13 cellular contexts compared by ENCODE assay signal in genomic region chr5:88834108-88834462, GRCh38. TPM values are rescaled to one million over a fixed set of nuclear protein-coding genes. Genes with fewer than 3 reads are reported as not detected.
DNase-seq lines count a peak whose midpoint lies in the region; ATAC-seq and TF ChIP-seq lines count a peak whose summit lies in the region.
"Had no signal": no experiment of that assay in that cellular context is flagged by ENCODE, and none has a peak within 500 bp of the region (broad histone marks: within the 10 kb centered on the region; RNA-seq: fewer than 3 reads in every experiment).

No MANE protein-coding gene starts in this region.

- no peak for ATAC-seq in gastrocnemius medialis
- ATAC-seq in SK-N-SH treated with all-trans-retinoic acid at 6 μM for 48 hours = no peak
- ATAC-seq in GM18520 (IDR thresholded peaks at IDR 0.05; ENCODE audit: unreplicated experiment) = no peak

- H3K4me1 ChIP-seq in DOHH2 (ENCODE audit: control insufficient read depth, low read length) (peaks cover 95% of the 10 kb centered on the region), OCI-LY3 (ENCODE audit: low read length) (peaks cover 53% of the 10 kb centered on the region), left ventricle myocardium inferior (peaks cover 97% of the 10 kb centered on the region), gastrocnemius medialis (peaks cover 84 to 86% of the 10 kb centered on the region in 2 donors)

- H4K20me1 ChIP-seq in DOHH2 (ENCODE audit: control insufficient read depth, insufficient read depth, low read depth, low read length) = no peaks in the 10 kb centered on the region
- H4K20me1 ChIP-seq in OCI-LY3 (ENCODE audit: insufficient read depth, low read length) = no peaks in the 10 kb centered on the region

- TF ChIP-seq CTCF in DOHH2 (IDR thresholded peaks at IDR 0.05; ENCODE audit: low read depth, low read length, poor library complexity, severe bottlenecking) (no peak), OCI-LY3 (IDR thresholded peaks at IDR 0.05; ENCODE audit: low read depth, low read length) (no peak), left ventricle myocardium inferior (IDR thresholded peaks at IDR 0.05; ENCODE audit: borderline replicate concordance) (no peak), gastrocnemius medialis (IDR thresholded peaks at IDR 0.05 in 4 of 5, conservative IDR thresholded peaks at IDR 0.05 in 1 of 5) (no peak)

- H3K36me3 ChIP-seq in DOHH2 (ENCODE audit: control insufficient read depth, low read length) (peaks cover 33% of the 10 kb centered on the region), OCI-LY3 (replicated peaks; ENCODE audit: low read depth, low read length) (peaks cover 16% of the 10 kb centered on the region), left ventricle myocardium inferior (no peaks in the 10 kb centered on the region), gastrocnemius medialis (no peaks in the 10 kb centered on the region)

- H3K27me3 ChIP-seq in DOHH2 (ENCODE audit: control insufficient read depth, low read length) = no peaks in the 10 kb centered on the region
- H3K27me3 ChIP-seq in OCI-LY3 (ENCODE audit: low read depth, low read length) = no peaks in the 10 kb centered on the region
- no peaks in the 10 kb centered on the region for H3K27me3 ChIP-seq in left ventricle myocardium inferior (ENCODE audit: low read depth)
- no peaks in the 10 kb centered on the region for H3K27me3 ChIP-seq in gastrocnemius medialis

- no peak for TF ChIP-seq POLR2A in gastrocnemius medialis (IDR thresholded peaks at IDR 0.05)

- intact Hi-C loops in left ventricle myocardium inferior (cut with micrococcal nuclease) (no loop called here), gastrocnemius medialis (cut with DNase I; ENCODE audit: low total_unique reads) (no loop called here)

- H3K9me3 ChIP-seq in DOHH2 (ENCODE audit: control insufficient read depth, insufficient read depth, low read length) (no peaks in the 10 kb centered on the region), OCI-LY3 (ENCODE audit: insufficient read depth, low read length) (no peaks in the 10 kb centered on the region), left ventricle myocardium inferior (replicated peaks) (no peaks in the 10 kb centered on the region), gastrocnemius medialis (no peaks in the 10 kb centered on the region)

- in situ Hi-C loops in gastrocnemius medialis (cut with MboI; ENCODE audit: low sequenced_read_pairs in 4 of 4) = no loop called here

- peak overlapping the region; percentile 37; the same call in 1 of the 2 replicates for H3K9ac ChIP-seq in OCI-LY3 (ENCODE audit: low read length)
- H3K9ac ChIP-seq: KMS-11 had no signal

- peaks cover 37% of the 10 kb centered on the region for H3F3A ChIP-seq in DOHH2 (ENCODE audit: control insufficient read depth, insufficient read depth)

- H2AFZ ChIP-seq in OCI-LY3 (ENCODE audit: low read depth, low read length) = no peak overlapping the region

- H3K4me2 ChIP-seq in DOHH2 (ENCODE audit: low read length) = peak overlapping the region; percentile 94
- peak overlapping the region; percentile 46 for H3K4me2 ChIP-seq in OCI-LY3 (ENCODE audit: low read length)
- H3K4me2 ChIP-seq: KMS-11 had no signal

- H3K27ac ChIP-seq in DOHH2 (ENCODE audit: low read depth, low read length) (peak overlapping the region; percentile 98), OCI-LY3 (ENCODE audit: low read length) (peak overlapping the region; percentile 26), left ventricle myocardium inferior (replicated peaks) (peak overlapping the region; percentile 89), gastrocnemius medialis (peak overlapping the region; percentile 84 to 90 (median 87))
- H3K27ac ChIP-seq: KMS-11 had no signal

- DNase-seq in left ventricle myocardium inferior (no peak), gastrocnemius medialis (no peak), amniotic stem cell (lab: John Stamatoyannopoulos, UW) (no peak), NCI-H748 treated with DMSO at 0.1 percent for 48 hours (lab: John Stamatoyannopoulos, UW) (no peak)
- DNase-seq: activated CD4-positive, alpha-beta T cell treated with anti-CD3 and anti-CD28 coated beads for 1 hour; DND-41; NCI-H2029 treated with DMSO at 0.1 percent for 48 hours; small intestine had no signal

- H3K9me2 ChIP-seq in DOHH2 (replicated peaks; ENCODE audit: control insufficient read depth, low read length) = no peaks in the 10 kb centered on the region

- H3K79me2 ChIP-seq in DOHH2 (ENCODE audit: control insufficient read depth, low read length) (peaks cover 97% of the 10 kb centered on the region), OCI-LY3 (ENCODE audit: low read length) (peaks cover 64% of the 10 kb centered on the region)

- peak overlapping the region; percentile 73 for H3K4me3 ChIP-seq in DOHH2 (ENCODE audit: low read length)
- H3K4me3 ChIP-seq in OCI-LY3 (ENCODE audit: low read length) = no peak overlapping the region
- H3K4me3 ChIP-seq in left ventricle myocardium inferior = peak overlapping the region; percentile 54
- H3K4me3 ChIP-seq in gastrocnemius medialis = peak overlapping the region in 2 of 4 donors; percentile 19 to 24

TF ChIP-seq in SK-N-SH treated with all-trans-retinoic acid at 6 μM for 48 hours, 23 proteins besides CTCF, POLR2A, EP300 and RAD21:
- TF ChIP-seq BACH2 (CRISPR knock-in tag; IDR thresholded peaks at IDR 0.05; ENCODE audit: borderline replicate concordance) (no peak), CSRNP3 (CRISPR knock-in tag; IDR thresholded peaks at IDR 0.05) (no peak), OSR1 (CRISPR knock-in tag; IDR thresholded peaks at IDR 0.05) (no peak), CSDC2 (CRISPR knock-in tag; IDR thresholded peaks at IDR 0.05) (no peak), RARB (CRISPR knock-in tag; IDR thresholded peaks at IDR 0.05) (no peak), SNAI2 (CRISPR knock-in tag; IDR thresholded peaks at IDR 0.05) (no peak), ARNTL (CRISPR knock-in tag; IDR thresholded peaks at IDR 0.05; ENCODE audit: borderline replicate concordance, low read depth) (no peak), PPARA (CRISPR knock-in tag; IDR thresholded peaks at IDR 0.05; ENCODE audit: borderline replicate concordance) (no peak)
TF ChIP-seq in SK-N-SH treated with all-trans-retinoic acid at 6 μM for 48 hours: peak in this region for 0.

RNA-seq across cellular contexts. Expression of gene MEF2C, which starts 48.9 kb away (rescaled TPM):
- total RNA-seq in left ventricle myocardium inferior (54.2 TPM), gastrocnemius medialis (100 to 1,000 TPM in 3 of 4 donors, 10 to 100 TPM in 1; 63.8 to 192 (median 128) TPM)

Comparison
In these comparisons a context has a peak if more than half of its experiments do, and no peak if none do; other contexts are left out.
1. H3K27ac ChIP-seq: peak in every context shown above with its lines; median percentile 98 in DOHH2; 89 in left ventricle myocardium inferior; 87 in gastrocnemius medialis; 26 in OCI-LY3.